ENCODE assay signal across 10 cellular contexts in genomic region chr22:29156507-29156906, GRCh38. TPM values are rescaled to one million over a fixed set of nuclear protein-coding genes. Genes with fewer than 3 reads are reported as not detected.
DNase-seq lines count a peak whose midpoint lies in the region; ATAC-seq and TF ChIP-seq lines count a peak whose summit lies in the region.
"Had no signal": no experiment of that assay in that cellular context is flagged by ENCODE, and none has a peak within 500 bp of the region (broad histone marks: within the 10 kb centered on the region; RNA-seq: fewer than 3 reads in every experiment).

No MANE protein-coding gene starts in this region.

- no peaks in the 10 kb centered on the region for H3K27me3 ChIP-seq in cardiac muscle cell
- H3K27me3 ChIP-seq in upper lobe of right lung: no peaks in the 10 kb centered on the region
- H3K27me3 ChIP-seq: colonic mucosa had no signal

- no peaks in the 10 kb centered on the region for H3K9me3 ChIP-seq in cardiac muscle cell (ENCODE audit: low read depth)
- H3K9me3 ChIP-seq in upper lobe of right lung: no peaks in the 10 kb centered on the region
- H3K9me3 ChIP-seq: colonic mucosa had no signal

- H3K36me3 ChIP-seq in cardiac muscle cell: no peaks in the 10 kb centered on the region
- no peaks in the 10 kb centered on the region for H3K36me3 ChIP-seq in upper lobe of right lung
- H3K36me3 ChIP-seq: colonic mucosa had no signal

- peak; percentile 42 for TF ChIP-seq CTCF in cardiac muscle cell (IDR thresholded peaks at IDR 0.05; ENCODE audit: low read depth, low read length)
- no peak for TF ChIP-seq CTCF in upper lobe of right lung (IDR thresholded peaks at IDR 0.05)

- H3K4me1 ChIP-seq in cardiac muscle cell (ENCODE audit: low read depth) (no peaks in the 10 kb centered on the region), upper lobe of right lung (peaks cover 27% of the 10 kb centered on the region)
- H3K4me1 ChIP-seq: colonic mucosa had no signal

- ATAC-seq in left cardiac atrium (no peak), upper lobe of right lung (no peak), HG03095 (IDR thresholded peaks at IDR 0.05; ENCODE audit: unreplicated experiment) (no peak), HG03175 (IDR thresholded peaks at IDR 0.05; ENCODE audit: unreplicated experiment) (no peak)

- no peak overlapping the region for H3K27ac ChIP-seq in cardiac muscle cell
- no peak overlapping the region for H3K27ac ChIP-seq in upper lobe of right lung
- H3K27ac ChIP-seq: colonic mucosa had no signal

- intact Hi-C loops in left cardiac atrium (cut with DNase I): loop anchor here in 1 of 2 donors (10.0 kb wide), 1 partner anchor 92 kb away; the partner anchor contains the start of gene C22orf31
- intact Hi-C loops in upper lobe of right lung (cut with DNase I): loop anchor here (5.0 kb wide), 1 partner anchor 91 kb away; no protein-coding TSS in a partner anchor

- TF ChIP-seq POLR2A in erythroblast (IDR thresholded peaks at IDR 0.05; ENCODE audit: low read length): no peak

- DNase-seq in cardiac muscle cell (ENCODE audit: low read depth in 1 of 2, low spot score in 1 of 2) (peak; percentile 30 to 78), left cardiac atrium (no peak), NCI-H69 (lab: John Stamatoyannopoulos, UW) (peak; percentile 57), erythroblast (lab: John Stamatoyannopoulos, UW) (peak; percentile 55 to 63), upper lobe of right lung (peak; percentile 51), OCI-M1 (lab: John Stamatoyannopoulos, UW) (no peak)
- DNase-seq: colonic mucosa, NCI-H1092 treated with DMSO at 0.1 percent for 48 hours had no signal

- H3K4me3 ChIP-seq in cardiac muscle cell (no peak overlapping the region), upper lobe of right lung (no peak overlapping the region)
- H3K4me3 ChIP-seq: colonic mucosa had no signal

RNA-seq across cellular contexts. Expression of gene EMID1, which starts 49.2 kb away (rescaled TPM):
- total RNA-seq in cardiac muscle cell: 13.0 and 42.5 TPM in 2 replicates
- 9.9 and 32.9 TPM in 2 replicates for polyA plus RNA-seq in cardiac muscle cell
- 1 to 10 TPM in 1 of 2 donors, under 1 TPM in 1; 0.52 to 1.8 TPM for total RNA-seq in left cardiac atrium
- 15.2 TPM for total RNA-seq in upper lobe of right lung

Comparison
In these comparisons a context has a peak if more than half of its experiments do, and no peak if none do; other contexts are left out.
1. DNase-seq: peak in cardiac muscle cell (2 of 2), NCI-H69 (single experiment), erythroblast (2 of 2) and upper lobe of right lung (single experiment); none in left cardiac atrium (single experiment) and OCI-M1 (single experiment).